19 cellular contexts compared by ENCODE assay signal in genomic region chr11:27402450-27402849, GRCh38.
"Had no signal": no experiment of that assay in that cellular context is flagged by ENCODE, and none has a peak within 500 bp of the region (broad histone marks: within the 10 kb centered on the region; RNA-seq: fewer than 3 reads in every experiment).

No MANE protein-coding gene starts in this region.

- H3K4me1 Mint-ChIP-seq: natural killer cell; stimulated activated naive B cell treated with anti-CD40 and anti-IgM and Interleukin-4, amounts not matched to agents 10 μg/mL and 1 μg/mL and 100 μg/mL, for 72 hours had no signal

- H3K36me3 Mint-ChIP-seq: natural killer cell; stimulated activated naive B cell treated with anti-CD40 and anti-IgM and Interleukin-4, amounts not matched to agents 10 μg/mL and 1 μg/mL and 100 μg/mL, for 72 hours had no signal

- FAIRE-seq: endometrium had no signal

- H3K9me3 ChIP-seq: gastrocnemius medialis, heart left ventricle, neutrophil, sigmoid colon, spleen had no signal

- H3K4me1 ChIP-seq: parathyroid adenoma had no signal

- H3K27ac Mint-ChIP-seq: activated T-cell treated with anti-CD3 and anti-CD28 coated beads, Interleukin-2, amount 50 U/mL, for 72 hours; natural killer cell; stimulated activated naive B cell treated with anti-CD40 and anti-IgM and Interleukin-4, amounts not matched to agents 10 μg/mL and 1 μg/mL and 100 μg/mL, for 72 hours; T-helper 1 cell treated with Interleukin-12 subunit alpha and Interleukin-12 subunit beta and Interleukin-4 antibody, amounts not matched to agents 30 μg/mL and 1 μg/mL, for 36 hours had no signal

- H3K27me3 ChIP-seq: gastrocnemius medialis, heart left ventricle, neutrophil, sigmoid colon, spleen had no signal

- ATAC-seq: activated T-cell treated with anti-CD3 and anti-CD28 coated beads, Interleukin-2, amount 50 U/mL, for 72 hours; gastrocnemius medialis; heart left ventricle; left ventricle myocardium superior; stimulated activated naive B cell treated with anti-CD40 and anti-IgM and Interleukin-4, amounts not matched to agents 10 μg/mL and 1 μg/mL and 100 μg/mL, for 72 hours had no signal

- H3K27ac ChIP-seq: gastrocnemius medialis, heart left ventricle, neutrophil, parathyroid adenoma, sigmoid colon, spleen had no signal

- H3K36me3 ChIP-seq: gastrocnemius medialis, heart left ventricle, neutrophil, sigmoid colon, spleen had no signal

- H3K4me3 Mint-ChIP-seq: activated T-cell treated with anti-CD3 and anti-CD28 coated beads, Interleukin-2, amount 50 U/mL, for 72 hours; natural killer cell; stimulated activated naive B cell treated with anti-CD40 and anti-IgM and Interleukin-4, amounts not matched to agents 10 μg/mL and 1 μg/mL and 100 μg/mL, for 72 hours; T-helper 1 cell treated with Interleukin-12 subunit alpha and Interleukin-12 subunit beta and Interleukin-4 antibody, amounts not matched to agents 30 μg/mL and 1 μg/mL, for 36 hours had no signal

- H3K4me3 ChIP-seq: gastrocnemius medialis, heart left ventricle, sigmoid colon, spleen had no signal

- H3K9me3 Mint-ChIP-seq: activated T-cell treated with anti-CD3 and anti-CD28 coated beads, Interleukin-2, amount 50 U/mL, for 72 hours; natural killer cell; stimulated activated naive B cell treated with anti-CD40 and anti-IgM and Interleukin-4, amounts not matched to agents 10 μg/mL and 1 μg/mL and 100 μg/mL, for 72 hours; T-helper 1 cell treated with Interleukin-12 subunit alpha and Interleukin-12 subunit beta and Interleukin-4 antibody, amounts not matched to agents 30 μg/mL and 1 μg/mL, for 36 hours had no signal

- DNase-seq: activated CD4-positive, alpha-beta T cell treated with anti-CD3 and anti-CD28 coated beads, Interleukin-2, amount 50 U/mL, for 4 hours; activated effector memory CD4-positive, alpha-beta T cell treated with anti-CD3 and anti-CD28 coated beads, Interleukin-2, amount 50 U/mL, for 16 hours; activated naive CD4-positive, alpha-beta T cell treated with anti-CD3 and anti-CD28 coated beads, Interleukin-2, amount 50 U/mL, for 16 hours; activated T-cell treated with anti-CD3 and anti-CD28 coated beads, Interleukin-2, amount 50 U/mL, for 72 hours; aorta; cortex of kidney; gastrocnemius medialis; heart left ventricle; kidney glomerular epithelial cell; left ventricle myocardium superior; mesenchymal stem cell; natural killer cell; sigmoid colon; spleen; stimulated activated naive B cell treated with anti-CD40 and anti-IgM and Interleukin-4, amounts not matched to agents 10 μg/mL and 1 μg/mL and 100 μg/mL, for 72 hours had no signal

- H3K27me3 Mint-ChIP-seq: stimulated activated naive B cell treated with anti-CD40 and anti-IgM and Interleukin-4, amounts not matched to agents 10 μg/mL and 1 μg/mL and 100 μg/mL, for 72 hours had no signal
